In genomic region chr19:50332014-50332263, GRCh38 we compare ENCODE assay signal across 12 cellular contexts. TPM values are rescaled to one million over a fixed set of nuclear protein-coding genes. Genes with fewer than 3 reads are reported as not detected.
A peak's percentile ranks its signal among the peaks of the same experiment; 100 is the strongest.
DNase-seq lines count a peak whose midpoint lies in the region; ATAC-seq and TF ChIP-seq lines count a peak whose summit lies in the region.
"Had no signal": no experiment of that assay in that cellular context is flagged by ENCODE, and none has a peak within 500 bp of the region (broad histone marks: within the 10 kb centered on the region; RNA-seq: fewer than 3 reads in every experiment).

No MANE protein-coding gene starts in this region.

- H3K27me3 Mint-ChIP-seq in activated T-cell treated with anti-CD3 and anti-CD28 coated beads, Interleukin-2, amount 50 U/mL, for 72 hours (ENCODE audit: low read depth) = peaks cover 59% of the 10 kb centered on the region
- H3K27me3 Mint-ChIP-seq in stimulated activated memory B cell treated with anti-CD40 and anti-IgM and Interleukin-4, amounts not matched to agents 10 μg/mL and 1 μg/mL and 100 μg/mL, for 72 hours = peaks cover 10% of the 10 kb centered on the region

- TF ChIP-seq POLR2A in erythroblast (IDR thresholded peaks at IDR 0.05; ENCODE audit: low read length) = no peak

- no peak for DNase-seq in activated T-cell treated with anti-CD3 and anti-CD28 coated beads, Interleukin-2, amount 50 U/mL, for 72 hours
- no peak for DNase-seq in activated T-cell treated with anti-CD3 and anti-CD28 coated beads, Interleukin-2, amount 50 U/mL, for 48 hours
- no peak for DNase-seq in NCI-H2081 (lab: John Stamatoyannopoulos, UW)
- DNase-seq in erythroblast (lab: John Stamatoyannopoulos, UW) = no peak
- DNase-seq: colonic mucosa, NCI-H2081 treated with DMSO at 0.1 percent for 48 hours, RPMI8226 had no signal

- H3K36me3 Mint-ChIP-seq in activated T-cell treated with anti-CD3 and anti-CD28 coated beads, Interleukin-2, amount 50 U/mL, for 72 hours (ENCODE audit: insufficient read depth in 2 of 2) = peaks cover 20% of the 10 kb centered on the region in 2 donors
- peaks cover 42% of the 10 kb centered on the region for H3K36me3 Mint-ChIP-seq in stimulated activated memory B cell treated with anti-CD40 and anti-IgM and Interleukin-4, amounts not matched to agents 10 μg/mL and 1 μg/mL and 100 μg/mL, for 72 hours

- 0 out of 2 replicates have a peak, but pooled peaks cover 8% of the 10 kb centered on the region for H4K20me1 ChIP-seq in SU-DHL-6 (ENCODE audit: low read depth, low read length)

- H3K9ac ChIP-seq in SU-DHL-6 (ENCODE audit: low read length) (peak overlapping the region; percentile 63), iPS-18a (ENCODE audit: low read length) (peak overlapping the region; percentile 90)

- no peak for ATAC-seq in activated T-cell treated with anti-CD3 and anti-CD28 coated beads, Interleukin-2, amount 50 U/mL, for 72 hours (replicated peaks in 1 of 2)
- ATAC-seq in stimulated activated memory B cell treated with anti-CD40 and anti-IgM and Interleukin-4, amounts not matched to agents 10 μg/mL and 1 μg/mL and 100 μg/mL, for 72 hours = no peak
- no peak for ATAC-seq in GM21447 (IDR thresholded peaks at IDR 0.05; ENCODE audit: unreplicated experiment)

- H3K4me3 Mint-ChIP-seq in activated T-cell treated with anti-CD3 and anti-CD28 coated beads, Interleukin-2, amount 50 U/mL, for 72 hours = peak overlapping the region; percentile 72 to 94
- H3K4me3 Mint-ChIP-seq in stimulated activated memory B cell treated with anti-CD40 and anti-IgM and Interleukin-4, amounts not matched to agents 10 μg/mL and 1 μg/mL and 100 μg/mL, for 72 hours = peak overlapping the region; percentile 72

- H3K4me1 Mint-ChIP-seq in activated T-cell treated with anti-CD3 and anti-CD28 coated beads, Interleukin-2, amount 50 U/mL, for 72 hours (ENCODE audit: low read depth) = peaks cover 71% of the 10 kb centered on the region
- H3K4me1 Mint-ChIP-seq in stimulated activated memory B cell treated with anti-CD40 and anti-IgM and Interleukin-4, amounts not matched to agents 10 μg/mL and 1 μg/mL and 100 μg/mL, for 72 hours = peaks cover 83% of the 10 kb centered on the region

- peak overlapping the region; percentile 31 for H3K4me3 ChIP-seq in SU-DHL-6 (ENCODE audit: insufficient read depth, low read length, poor library complexity, severe bottlenecking)
- peak overlapping the region; percentile 90 for H3K4me3 ChIP-seq in iPS-18a (ENCODE audit: low read length)
- H3K4me3 ChIP-seq: colonic mucosa had no signal

- H2AFZ ChIP-seq in SU-DHL-6 (ENCODE audit: low read depth, low read length, severe bottlenecking) = no peak overlapping the region

- H3K9me3 ChIP-seq in SU-DHL-6 (ENCODE audit: insufficient read depth, low read length) (no peaks in the 10 kb centered on the region), iPS-18a (ENCODE audit: control insufficient read depth, low read depth, low read length) (no peaks in the 10 kb centered on the region)
- H3K9me3 ChIP-seq: colonic mucosa had no signal

- H3F3A ChIP-seq in SU-DHL-6 (ENCODE audit: insufficient read depth) = peaks cover 51% of the 10 kb centered on the region

- H3K4me2 ChIP-seq in SU-DHL-6 (ENCODE audit: low read depth, low read length, poor library complexity, severe bottlenecking) = peak overlapping the region; percentile 68

- peaks cover 20% of the 10 kb centered on the region for H3K4me1 ChIP-seq in iPS-18a (ENCODE audit: control insufficient read depth, low read depth, low read length)

- no peaks in the 10 kb centered on the region for H3K9me2 ChIP-seq in SU-DHL-6 (replicated peaks; ENCODE audit: insufficient read depth, low read length)

- H3K27me3 ChIP-seq in SU-DHL-6 (ENCODE audit: low read length) (no peaks in the 10 kb centered on the region), iPS-18a (ENCODE audit: control insufficient read depth, insufficient read depth, low read length) (peaks cover 15% of the 10 kb centered on the region)

- H3K79me2 ChIP-seq in SU-DHL-6 (ENCODE audit: insufficient read depth, low read length) = no peaks in the 10 kb centered on the region

- H3K36me3 ChIP-seq in SU-DHL-6 (ENCODE audit: low read length) = 0 out of 2 replicates have a peak, but pooled peaks cover 11% of the 10 kb centered on the region
- no peaks in the 10 kb centered on the region for H3K36me3 ChIP-seq in iPS-18a (ENCODE audit: control insufficient read depth, low read depth, low read length)
- H3K36me3 ChIP-seq: colonic mucosa, neutrophil had no signal

- H3K9me3 Mint-ChIP-seq in activated T-cell treated with anti-CD3 and anti-CD28 coated beads, Interleukin-2, amount 50 U/mL, for 72 hours = peaks cover 0 to 5% of the 10 kb centered on the region in 2 donors
- H3K9me3 Mint-ChIP-seq in stimulated activated memory B cell treated with anti-CD40 and anti-IgM and Interleukin-4, amounts not matched to agents 10 μg/mL and 1 μg/mL and 100 μg/mL, for 72 hours = no peaks in the 10 kb centered on the region

- H3K27ac ChIP-seq in SU-DHL-6 (ENCODE audit: low read depth, low read length) = peak overlapping the region; percentile 90
- no peak overlapping the region for H3K27ac ChIP-seq in iPS-18a (ENCODE audit: low read length)
- H3K27ac ChIP-seq: neutrophil had no signal

- no peak overlapping the region for H3K27ac Mint-ChIP-seq in activated T-cell treated with anti-CD3 and anti-CD28 coated beads, Interleukin-2, amount 50 U/mL, for 72 hours
- peak overlapping the region; percentile 88 for H3K27ac Mint-ChIP-seq in stimulated activated memory B cell treated with anti-CD40 and anti-IgM and Interleukin-4, amounts not matched to agents 10 μg/mL and 1 μg/mL and 100 μg/mL, for 72 hours

- no peak for TF ChIP-seq CTCF in SU-DHL-6 (IDR thresholded peaks at IDR 0.05; ENCODE audit: insufficient read depth, low read length, poor library complexity, severe bottlenecking)

RNA-seq across cellular contexts. Expression of gene KCNC3, which starts 2.8 kb away (rescaled TPM):
- 1 to 10 TPM; 5.2 to 8.3 TPM for total RNA-seq in activated T-cell treated with anti-CD3 and anti-CD28 coated beads, Interleukin-2, amount 50 U/mL, for 72 hours

RNA-seq across cellular contexts. Expression of gene NAPSA, which starts 33.5 kb away (rescaled TPM):
- total RNA-seq in activated T-cell treated with anti-CD3 and anti-CD28 coated beads, Interleukin-2, amount 50 U/mL, for 72 hours = 10 to 100 TPM; 43.2 to 53.3 TPM

RNA-seq across cellular contexts. Expression of gene NR1H2, which starts 44.3 kb away (rescaled TPM):
- 10 to 100 TPM; 68.2 to 80.1 TPM for total RNA-seq in activated T-cell treated with anti-CD3 and anti-CD28 coated beads, Interleukin-2, amount 50 U/mL, for 72 hours

RNA-seq across cellular contexts. Expression of gene POLD1, which starts 52.2 kb away (rescaled TPM):
- total RNA-seq in activated T-cell treated with anti-CD3 and anti-CD28 coated beads, Interleukin-2, amount 50 U/mL, for 72 hours = 100 to 1,000 TPM; 133 to 162 TPM
